ENCODE assay signal across 8 cellular contexts in genomic region chr6:110357298-110357695, GRCh38. TPM values are rescaled to one million over a fixed set of nuclear protein-coding genes. Genes with fewer than 3 reads are reported as not detected.
DNase-seq lines count a peak whose midpoint lies in the region; ATAC-seq and TF ChIP-seq lines count a peak whose summit lies in the region.

No MANE protein-coding gene starts in this region.

- H3K4me1 ChIP-seq in thyroid gland, result peaks cover 2 to 8% of the 10 kb centered on the region in 2 donors

- peaks cover 2% of the 10 kb centered on the region for H3K36me3 Mint-ChIP-seq in activated CD4-positive, alpha-beta T cell treated with anti-CD3 and anti-CD28 coated beads, Interleukin-2, amount 10 ng/mL, durations not matched to agents 7 days and 5 days (ENCODE audit: low read depth)
- no peaks in the 10 kb centered on the region for H3K36me3 Mint-ChIP-seq in memory B cell

- DNase-seq in activated CD4-positive, alpha-beta T cell treated with anti-CD3 and anti-CD28 coated beads, Interleukin-2, amount 10 ng/mL, durations not matched to agents 7 days and 5 days, result no peak
- no peak for DNase-seq in activated CD4-positive, alpha-beta T cell treated with anti-CD3 and anti-CD28 coated beads, Interleukin-2, amount 50 U/mL, for 4 hours
- DNase-seq in cerebellar cortex (ENCODE audit: low spot score) (peak; percentile 60), memory B cell (ENCODE audit: low spot score in 2 of 2) (no peak), thyroid gland (no peak)

- CTCF ChIA-PET in activated CD4-positive, alpha-beta T cell treated with anti-CD3 and anti-CD28 coated beads, Interleukin-2, amount 10 ng/mL, durations not matched to agents 7 days and 5 days (lab: Charles Lee), result no interaction called here

- H3K27ac ChIP-seq in thyroid gland, result no peak overlapping the region

- no peak for TF ChIP-seq CTCF in thyroid gland (IDR thresholded peaks at IDR 0.05)

- no peaks in the 10 kb centered on the region for H3K9me3 Mint-ChIP-seq in activated CD4-positive, alpha-beta T cell treated with anti-CD3 and anti-CD28 coated beads, Interleukin-2, amount 10 ng/mL, durations not matched to agents 7 days and 5 days
- H3K9me3 Mint-ChIP-seq in memory B cell, result no peaks in the 10 kb centered on the region

- H3K4me1 Mint-ChIP-seq in activated CD4-positive, alpha-beta T cell treated with anti-CD3 and anti-CD28 coated beads, Interleukin-2, amount 10 ng/mL, durations not matched to agents 7 days and 5 days, result peaks cover 13% of the 10 kb centered on the region
- H3K4me1 Mint-ChIP-seq in memory B cell, result peaks cover 9% of the 10 kb centered on the region

- 44 to 52% methylated on average over 18 of the region's 18 CpGs for WGBS in thyroid gland, 2 donors

- ATAC-seq in memory B cell (ENCODE audit: low read depth), result no peak
- ATAC-seq in SK-N-SH treated with all-trans-retinoic acid at 6 μM for 48 hours, result no peak
- ATAC-seq in GM19463 (IDR thresholded peaks at IDR 0.05; ENCODE audit: unreplicated experiment), result no peak
- ATAC-seq in GM18502 (IDR thresholded peaks at IDR 0.05; ENCODE audit: poor library complexity, unreplicated experiment), result no peak

- no peaks in the 10 kb centered on the region for H3K9me3 ChIP-seq in thyroid gland

- H3K27me3 ChIP-seq in thyroid gland, result no peaks in the 10 kb centered on the region

- peaks cover 52% of the 10 kb centered on the region for H3K27me3 Mint-ChIP-seq in activated CD4-positive, alpha-beta T cell treated with anti-CD3 and anti-CD28 coated beads, Interleukin-2, amount 10 ng/mL, durations not matched to agents 7 days and 5 days
- H3K27me3 Mint-ChIP-seq in memory B cell, result peaks cover 25% of the 10 kb centered on the region

- intact Hi-C loops in thyroid gland (cut with DNase I), result no loop called here

- POLR2A ChIA-PET in activated CD4-positive, alpha-beta T cell treated with anti-CD3 and anti-CD28 coated beads, Interleukin-2, amount 10 ng/mL, durations not matched to agents 7 days and 5 days (lab: Charles Lee), result no interaction called here

- peak overlapping the region; percentile 75 for H3K4me3 Mint-ChIP-seq in activated CD4-positive, alpha-beta T cell treated with anti-CD3 and anti-CD28 coated beads, Interleukin-2, amount 10 ng/mL, durations not matched to agents 7 days and 5 days
- H3K4me3 Mint-ChIP-seq in memory B cell, result peak overlapping the region; percentile 82

- H3K36me3 ChIP-seq in thyroid gland, result no peaks in the 10 kb centered on the region

- H3K27ac Mint-ChIP-seq in activated CD4-positive, alpha-beta T cell treated with anti-CD3 and anti-CD28 coated beads, Interleukin-2, amount 10 ng/mL, durations not matched to agents 7 days and 5 days, result no peak overlapping the region
- H3K27ac Mint-ChIP-seq in memory B cell, result no peak overlapping the region

- TF ChIP-seq POLR2A in thyroid gland (IDR thresholded peaks at IDR 0.05), result no peak

- H3K4me3 ChIP-seq in thyroid gland (replicated peaks in 1 of 3), result peak overlapping the region; percentile 32 to 52 (median 48)

TF ChIP-seq in SK-N-SH treated with all-trans-retinoic acid at 6 μM for 48 hours, 23 proteins besides CTCF, POLR2A, EP300 and RAD21:
- no peak for TF ChIP-seq GLIS3 (CRISPR knock-in tag; IDR thresholded peaks at IDR 0.05)
- TF ChIP-seq ISL1 (CRISPR knock-in tag; IDR thresholded peaks at IDR 0.05), result no peak
- TF ChIP-seq TOX (CRISPR knock-in tag; IDR thresholded peaks at IDR 0.05; ENCODE audit: borderline replicate concordance), result no peak
- no peak for TF ChIP-seq ESRRG (CRISPR knock-in tag; IDR thresholded peaks at IDR 0.05)
- no peak for TF ChIP-seq ARNTL (CRISPR knock-in tag; IDR thresholded peaks at IDR 0.05; ENCODE audit: borderline replicate concordance, low read depth)
- no peak for TF ChIP-seq ZFP30 (CRISPR knock-in tag; IDR thresholded peaks at IDR 0.05)
- TF ChIP-seq TCF4 (CRISPR knock-in tag; IDR thresholded peaks at IDR 0.05; ENCODE audit: borderline replicate concordance), result no peak
- TF ChIP-seq, protein P1, sequence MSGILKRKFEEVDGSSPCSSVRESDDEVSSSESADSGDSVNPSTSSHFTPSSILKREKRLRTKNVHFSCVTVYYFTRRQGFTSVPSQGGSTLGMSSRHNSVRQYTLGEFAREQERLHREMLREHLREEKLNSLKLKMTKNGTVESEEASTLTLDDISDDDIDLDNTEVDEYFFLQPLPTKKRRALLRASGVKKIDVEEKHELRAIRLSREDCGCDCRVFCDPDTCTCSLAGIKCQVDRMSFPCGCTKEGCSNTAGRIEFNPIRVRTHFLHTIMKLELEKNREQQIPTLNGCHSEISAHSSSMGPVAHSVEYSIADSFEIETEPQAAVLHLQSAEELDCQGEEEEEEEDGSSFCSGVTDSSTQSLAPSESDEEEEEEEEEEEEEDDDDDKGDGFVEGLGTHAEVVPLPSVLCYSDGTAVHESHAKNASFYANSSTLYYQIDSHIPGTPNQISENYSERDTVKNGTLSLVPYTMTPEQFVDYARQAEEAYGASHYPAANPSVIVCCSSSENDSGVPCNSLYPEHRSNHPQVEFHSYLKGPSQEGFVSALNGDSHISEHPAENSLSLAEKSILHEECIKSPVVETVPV (CRISPR knock-in tag; IDR thresholded peaks at IDR 0.05), result no peak
- no peak for TF ChIP-seq RARB (CRISPR knock-in tag; IDR thresholded peaks at IDR 0.05)
- no peak for TF ChIP-seq OSR1 (CRISPR knock-in tag; IDR thresholded peaks at IDR 0.05)
- no peak for TF ChIP-seq ZFP3 (CRISPR knock-in tag; IDR thresholded peaks at IDR 0.05)
- no peak for TF ChIP-seq PPARA (CRISPR knock-in tag; IDR thresholded peaks at IDR 0.05; ENCODE audit: borderline replicate concordance)
TF ChIP-seq in SK-N-SH treated with all-trans-retinoic acid at 6 μM for 48 hours: peak in this region for 0.

RNA-seq across cellular contexts. Expression of gene METTL24, which starts 0.9 kb away (rescaled TPM):
- total RNA-seq in activated CD4-positive, alpha-beta T cell treated with anti-CD3 and anti-CD28 coated beads, Interleukin-2, amount 10 ng/mL, durations not matched to agents 7 days and 5 days, result not detected
- 10 to 100 TPM in 1 of 4 donors, 1 to 10 TPM in 3; 2.6 to 12.6 (median 4.0) TPM for total RNA-seq in thyroid gland

RNA-seq across cellular contexts. Expression of gene DDO, which starts 58.1 kb away (rescaled TPM):
- total RNA-seq in activated CD4-positive, alpha-beta T cell treated with anti-CD3 and anti-CD28 coated beads, Interleukin-2, amount 10 ng/mL, durations not matched to agents 7 days and 5 days, result not detected
- 1 to 10 TPM; 2.5 to 5.0 (median 2.6) TPM for total RNA-seq in thyroid gland
